ENCODE assay signal across 37 cellular contexts in the genomic region with DNA sequence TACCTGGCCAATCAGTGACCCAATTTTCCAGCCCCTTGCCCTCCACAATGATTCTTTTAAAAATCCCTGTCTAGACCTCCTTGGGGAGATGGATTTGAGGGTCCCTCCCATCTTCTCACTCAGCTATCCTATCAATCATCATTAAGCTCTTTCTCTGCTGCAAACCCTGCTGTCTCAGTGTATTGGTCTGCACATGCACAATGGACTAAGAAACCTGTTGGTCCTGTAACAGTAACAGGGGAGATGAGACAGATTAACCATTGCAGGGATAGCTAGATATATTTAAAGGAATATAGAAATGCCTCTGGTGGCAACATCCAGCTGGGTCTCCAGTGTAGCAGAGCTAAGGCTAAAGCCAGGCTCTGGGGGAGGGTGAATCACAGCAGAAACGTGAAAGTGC.
DNase-seq lines count a peak whose midpoint lies in the region; FAIRE-seq and TF ChIP-seq lines count a peak whose summit lies in the region.
"Had no signal": no experiment of that assay in that cellular context is flagged by ENCODE, and none has a peak within 500 bp of the region (broad histone marks: within the 10 kb centered on the region; RNA-seq: fewer than 3 reads in every experiment).

No MANE protein-coding gene starts in this region.

- H3K27ac ChIP-seq in HEK293 (ENCODE audit: extremely low read depth, low read depth, low read length) (no peak overlapping the region), astrocyte (ENCODE audit: low read depth, low read length) (no peak overlapping the region), esophagus muscularis mucosa (replicated peaks in 1 of 4) (no peak overlapping the region)
- H3K27ac ChIP-seq: 22Rv1; A549; BLaER1; BLaER1 treated with 17β-estradiol and CSF1 and Interleukin-3, amounts not matched to agents 10 nM and 100 nM; C4-2B had no signal

- no peak overlapping the region for H3K27ac Mint-ChIP-seq in activated CD4-positive, alpha-beta T cell treated with anti-CD3 and anti-CD28 coated beads, Interleukin-2, amount 10 ng/mL, durations not matched to agents 24 days and 14 days
- H3K27ac Mint-ChIP-seq in astrocyte (ENCODE audit: unreplicated experiment), result peak overlapping the region; percentile 99
- H3K27ac Mint-ChIP-seq: B cell; CD14-positive monocyte; CD4-positive, alpha-beta memory T cell; CD4-positive, alpha-beta T cell; CD4-positive, CD25-positive, alpha-beta regulatory T cell; CD8-positive, alpha-beta memory T cell; CD8-positive, alpha-beta T cell had no signal

- H3K27me3 ChIP-seq in astrocyte (ENCODE audit: insufficient read depth, low read length) (no peaks in the 10 kb centered on the region), esophagus muscularis mucosa (peaks cover 0 to 15% (median 0%) of the 10 kb centered on the region in 4 donors)
- H3K27me3 ChIP-seq: BLaER1; BLaER1 treated with 17β-estradiol and CSF1 and Interleukin-3, amounts not matched to agents 10 nM and 100 nM had no signal

- CTCF ChIA-PET in HEK293 (lab: Yijun Ruan, JAX), result interaction anchor here (0.7 kb wide), 1 partner anchor 68 kb away, joined by 3 read pairs; no protein-coding TSS in a partner anchor

- no peaks in the 10 kb centered on the region for H3K36me3 Mint-ChIP-seq in activated CD4-positive, alpha-beta T cell treated with anti-CD3 and anti-CD28 coated beads, Interleukin-2, amount 10 ng/mL, durations not matched to agents 24 days and 14 days (ENCODE audit: low read depth)
- no peaks in the 10 kb centered on the region for H3K36me3 Mint-ChIP-seq in astrocyte (ENCODE audit: low read depth, unreplicated experiment)
- H3K36me3 Mint-ChIP-seq: CD14-positive monocyte; CD4-positive, CD25-positive, alpha-beta regulatory T cell; CD8-positive, alpha-beta memory T cell; CD8-positive, alpha-beta T cell had no signal

- no peak overlapping the region for H3K4me3 Mint-ChIP-seq in activated CD4-positive, alpha-beta T cell treated with anti-CD3 and anti-CD28 coated beads, Interleukin-2, amount 10 ng/mL, durations not matched to agents 24 days and 14 days
- H3K4me3 Mint-ChIP-seq in astrocyte (ENCODE audit: unreplicated experiment), result no peak overlapping the region
- H3K4me3 Mint-ChIP-seq: B cell; CD14-positive monocyte; CD4-positive, alpha-beta memory T cell; CD4-positive, alpha-beta T cell; CD4-positive, CD25-positive, alpha-beta regulatory T cell; CD8-positive, alpha-beta memory T cell; CD8-positive, alpha-beta T cell had no signal

- POLR2A ChIA-PET in HEK293 (lab: Yijun Ruan, JAX), result no interaction called here

- H3K4me1 ChIP-seq in HEK293 (ENCODE audit: control insufficient read depth, insufficient read depth, low read length), result no peaks in the 10 kb centered on the region
- H3K4me1 ChIP-seq in astrocyte (ENCODE audit: insufficient read depth, low read length), result peaks cover 9% of the 10 kb centered on the region
- H3K4me1 ChIP-seq in esophagus muscularis mucosa, result no peaks in the 10 kb centered on the region
- H3K4me1 ChIP-seq: A549, BE2C, Caco-2 had no signal

- no peak overlapping the region for H3K9ac ChIP-seq in astrocyte (ENCODE audit: low read length)
- H3K9ac ChIP-seq: BLaER1; BLaER1 treated with 17β-estradiol and CSF1 and Interleukin-3, amounts not matched to agents 10 nM and 100 nM had no signal

- TF ChIP-seq POLR2A in esophagus muscularis mucosa (IDR thresholded peaks at IDR 0.05; ENCODE audit: low read depth), result no peak

- no peak overlapping the region for H2AFZ ChIP-seq in astrocyte (ENCODE audit: low read depth, low read length)

- no peak overlapping the region for H3K4me2 ChIP-seq in astrocyte (ENCODE audit: low read length)
- H3K4me2 ChIP-seq: A549; BLaER1; BLaER1 treated with 17β-estradiol and CSF1 and Interleukin-3, amounts not matched to agents 10 nM and 100 nM had no signal

- H3K4me1 Mint-ChIP-seq in activated CD4-positive, alpha-beta T cell treated with anti-CD3 and anti-CD28 coated beads, Interleukin-2, amount 10 ng/mL, durations not matched to agents 24 days and 14 days, result no peaks in the 10 kb centered on the region
- peaks cover 52% of the 10 kb centered on the region for H3K4me1 Mint-ChIP-seq in astrocyte (ENCODE audit: low read depth, unreplicated experiment)
- H3K4me1 Mint-ChIP-seq: B cell; CD14-positive monocyte; CD4-positive, alpha-beta memory T cell; CD4-positive, CD25-positive, alpha-beta regulatory T cell; CD8-positive, alpha-beta memory T cell had no signal

- DNase-seq in activated CD4-positive, alpha-beta T cell treated with anti-CD3 and anti-CD28 coated beads, Interleukin-2, amount 10 ng/mL, durations not matched to agents 24 days and 14 days, result peak; percentile 29
- no peak for DNase-seq in activated CD4-positive, alpha-beta T cell treated with anti-CD3 and anti-CD28 coated beads, Interleukin-2, amount 50 U/mL, for 1 hour
- DNase-seq in astrocyte (ENCODE audit: low read depth) (no peak), esophagus muscularis mucosa (ENCODE audit: extremely low spot score) (peak; percentile 64), germinal center (ENCODE audit: low spot score) (no peak), NCI-H128 (lab: John Stamatoyannopoulos, UW; ENCODE audit: unreplicated experiment) (no peak), NCI-H1092 treated with DMSO at 0.1 percent for 48 hours (lab: John Stamatoyannopoulos, UW) (no peak)
- DNase-seq: 8988T; ACHN; AML-193; BE2C; C1 segment of cervical spinal cord; Caco-2; Calu3; CD4-positive, alpha-beta memory T cell; CD4-positive, alpha-beta T cell; CD4-positive, CD25-positive, alpha-beta regulatory T cell; CD8-positive, alpha-beta memory T cell; CD8-positive, alpha-beta T cell; COR-L47; DMS 273 treated with DMSO at 0.1 percent for 48 hours; DMS153; DMS53; DMS79; DMS79 treated with DMSO at 0.1 percent for 48 hours; DND-41; EL had no signal

- intact Hi-C loops in activated CD4-positive, alpha-beta T cell treated with anti-CD3 and anti-CD28 coated beads, Interleukin-2, amount 10 ng/mL, durations not matched to agents 24 days and 14 days (cut with micrococcal nuclease), result no loop called here
- intact Hi-C loops in esophagus muscularis mucosa (cut with DNase I), result no loop called here

- H3K9me3 ChIP-seq in HEK293 (ENCODE audit: control insufficient read depth, insufficient read depth, low read depth, low read length) (no peaks in the 10 kb centered on the region), astrocyte (ENCODE audit: insufficient read depth, low read depth, low read length) (peaks cover 5% of the 10 kb centered on the region), esophagus muscularis mucosa (peaks cover 0 to 31% (median 19%) of the 10 kb centered on the region in 4 donors)
- H3K9me3 ChIP-seq: BE2C had no signal

- peaks cover 14% of the 10 kb centered on the region for H3K9me3 Mint-ChIP-seq in activated CD4-positive, alpha-beta T cell treated with anti-CD3 and anti-CD28 coated beads, Interleukin-2, amount 10 ng/mL, durations not matched to agents 24 days and 14 days
- peaks cover 10% of the 10 kb centered on the region for H3K9me3 Mint-ChIP-seq in astrocyte (ENCODE audit: unreplicated experiment)

- no peaks in the 10 kb centered on the region for H3K79me2 ChIP-seq in astrocyte (ENCODE audit: insufficient read depth, low read length)

- TF ChIP-seq CTCF in HEK293 (tag by site-specific recombination; IDR thresholded peaks at IDR 0.05) (no peak), astrocyte (IDR thresholded peaks at IDR 0.05; ENCODE audit: insufficient read depth, low read depth, low read length) (no peak), esophagus muscularis mucosa (IDR thresholded peaks at IDR 0.05) (no peak)

- WGBS in esophagus muscularis mucosa, result 33% methylated on average over 1 of the region's 1 CpG

- no peaks in the 10 kb centered on the region for H4K20me1 ChIP-seq in astrocyte (ENCODE audit: insufficient read depth, low read length)
- H4K20me1 ChIP-seq: BLaER1; BLaER1 treated with 17β-estradiol and CSF1 and Interleukin-3, amounts not matched to agents 10 nM and 100 nM had no signal

- H3K4me3 ChIP-seq in HEK293 (ENCODE audit: low read depth, low read length) (no peak overlapping the region), astrocyte (ENCODE audit: insufficient read depth, low read depth, low read length) (no peak overlapping the region), esophagus muscularis mucosa (no peak overlapping the region)
- H3K4me3 ChIP-seq: A549; BLaER1; BLaER1 treated with 17β-estradiol and CSF1 and Interleukin-3, amounts not matched to agents 10 nM and 100 nM had no signal

- H3K36me3 ChIP-seq in HEK293 (ENCODE audit: control insufficient read depth in 2 of 2, insufficient read depth in 1 of 2, low read length in 2 of 2) (no peaks in the 10 kb centered on the region), astrocyte (ENCODE audit: insufficient read depth, low read length) (no peaks in the 10 kb centered on the region), esophagus muscularis mucosa (no peaks in the 10 kb centered on the region)
- H3K36me3 ChIP-seq: BE2C, BLaER1 had no signal

- peaks cover 1% of the 10 kb centered on the region for H3K27me3 Mint-ChIP-seq in activated CD4-positive, alpha-beta T cell treated with anti-CD3 and anti-CD28 coated beads, Interleukin-2, amount 10 ng/mL, durations not matched to agents 24 days and 14 days
- no peaks in the 10 kb centered on the region for H3K27me3 Mint-ChIP-seq in astrocyte (ENCODE audit: low read depth, unreplicated experiment)
- H3K27me3 Mint-ChIP-seq: CD4-positive, CD25-positive, alpha-beta regulatory T cell had no signal

- no peak for TF ChIP-seq EP300 in esophagus muscularis mucosa (IDR thresholded peaks at IDR 0.05)

- FAIRE-seq in astrocyte (lab: Jason Lieb, UNC), result no peak
- FAIRE-seq: A204.1, D721Med had no signal

TF ChIP-seq in HEK293, 187 proteins besides CTCF, POLR2A, EP300 and RAD21:
- TF ChIP-seq ZNF776 (tag by site-specific recombination; IDR thresholded peaks at IDR 0.05; ENCODE audit: borderline replicate concordance) (no peak), ZNF558 (tag by site-specific recombination; IDR thresholded peaks at IDR 0.05) (no peak), SETDB1 (IDR thresholded peaks at IDR 0.05; ENCODE audit: insufficient read length, low read length) (peak; percentile 66), ZNF202 (tag by site-specific recombination; IDR thresholded peaks at IDR 0.05; ENCODE audit: borderline replicate concordance) (no peak)

Comparison
In these comparisons a context has a peak if more than half of its experiments do, and no peak if none do; other contexts are left out.
1. DNase-seq: peak in activated CD4-positive, alpha-beta T cell treated with anti-CD3 and anti-CD28 coated beads, Interleukin-2, amount 10 ng/mL, durations not matched to agents 24 days and 14 days (single experiment) and esophagus muscularis mucosa (single experiment); none in activated CD4-positive, alpha-beta T cell treated with anti-CD3 and anti-CD28 coated beads, Interleukin-2, amount 50 U/mL, for 1 hour (single experiment), astrocyte (single experiment), germinal center (single experiment), NCI-H128 (single experiment) and NCI-H1092 treated with DMSO at 0.1 percent for 48 hours (single experiment).